ENCODE assay signal across 8 cellular contexts in the genomic region with DNA sequence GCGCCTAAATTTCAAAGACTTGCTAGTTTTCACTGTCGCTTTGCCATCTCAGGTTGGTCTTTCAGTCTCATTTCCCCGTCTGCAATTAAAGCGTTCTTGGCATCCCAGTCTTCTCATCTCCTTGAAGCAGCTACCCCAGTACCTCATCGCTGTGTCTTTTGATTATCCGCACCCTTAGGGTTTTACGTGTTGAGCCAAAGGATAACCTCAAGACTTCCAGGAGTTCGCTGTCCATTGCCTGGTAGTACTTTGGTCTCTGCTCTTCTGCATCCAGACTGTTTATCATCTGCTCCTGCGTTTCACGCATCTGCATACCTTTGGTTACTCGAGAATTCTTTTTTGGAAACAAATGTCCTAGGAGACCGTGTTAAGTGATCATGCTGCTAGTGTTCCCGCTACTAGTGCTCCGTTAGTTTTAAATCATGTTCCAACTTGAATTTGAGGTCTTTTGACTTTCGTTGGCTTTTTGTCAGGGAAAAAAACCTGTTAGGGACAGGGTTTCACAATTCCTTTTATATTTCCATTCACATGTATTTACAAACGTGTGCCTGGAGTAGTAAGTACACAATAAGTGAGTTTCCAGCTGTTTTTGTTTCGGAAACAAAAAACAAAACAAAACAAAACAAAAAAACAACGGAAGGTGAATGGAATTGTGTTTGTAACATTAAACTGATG. TPM values are rescaled to one million over a fixed set of nuclear protein-coding genes. Genes with fewer than 3 reads are reported as not detected.
A peak's percentile ranks its signal among the peaks of the same experiment; 100 is the strongest.
DNase-seq lines count a peak whose midpoint lies in the region; ATAC-seq and TF ChIP-seq lines count a peak whose summit lies in the region.

No MANE protein-coding gene starts in this region.

- peak overlapping the region; percentile 91 for H3K4me3 Mint-ChIP-seq in activated CD8-positive, alpha-beta T cell treated with anti-CD3 and anti-CD28 coated beads, Interleukin-2, amount 10 ng/mL, durations not matched to agents 7 days and 5 days
- peak overlapping the region; percentile 92 for H3K4me3 Mint-ChIP-seq in progenitor cell of endocrine pancreas (ENCODE audit: low read depth)

- peaks cover 3 to 59% (median 44%) of the 10 kb centered on the region in 9 donors for H3K4me1 ChIP-seq in heart right ventricle

- H3K9me3 ChIP-seq in heart right ventricle, result no peaks in the 10 kb centered on the region

- 7 to 8% methylated on average over 18 of the region's 18 CpGs for WGBS in heart right ventricle, 2 donors

- no peaks in the 10 kb centered on the region for H3K9me3 Mint-ChIP-seq in activated CD8-positive, alpha-beta T cell treated with anti-CD3 and anti-CD28 coated beads, Interleukin-2, amount 10 ng/mL, durations not matched to agents 7 days and 5 days (ENCODE audit: insufficient read depth)
- no peaks in the 10 kb centered on the region for H3K9me3 Mint-ChIP-seq in progenitor cell of endocrine pancreas (ENCODE audit: low read depth)

- H3K27ac ChIP-seq in heart right ventricle, result peak overlapping the region; percentile 76 to 94 (median 88)

- POLR2A ChIA-PET in activated CD8-positive, alpha-beta T cell treated with anti-CD3 and anti-CD28 coated beads, Interleukin-2, amount 10 ng/mL, durations not matched to agents 7 days and 5 days (lab: Charles Lee), result interaction anchor here (0.6 to 4.6 kb wide), 9 partner anchors 11 to 121 kb away, joined by 3 to 46 read pairs (median 4); a partner anchor contains a TSS

- no peaks in the 10 kb centered on the region for H3K27me3 ChIP-seq in heart right ventricle

- peak overlapping the region; percentile 86 for H3K27ac Mint-ChIP-seq in activated CD8-positive, alpha-beta T cell treated with anti-CD3 and anti-CD28 coated beads, Interleukin-2, amount 10 ng/mL, durations not matched to agents 7 days and 5 days
- peak overlapping the region; percentile 99 for H3K27ac Mint-ChIP-seq in progenitor cell of endocrine pancreas

- H3K27me3 Mint-ChIP-seq in activated CD8-positive, alpha-beta T cell treated with anti-CD3 and anti-CD28 coated beads, Interleukin-2, amount 10 ng/mL, durations not matched to agents 7 days and 5 days (ENCODE audit: low read depth), result no peaks in the 10 kb centered on the region
- H3K27me3 Mint-ChIP-seq in progenitor cell of endocrine pancreas, result no peaks in the 10 kb centered on the region

- DNase-seq in DMS114 treated with DMSO at 0.1 percent for 48 hours (lab: John Stamatoyannopoulos, UW; ENCODE audit: unreplicated experiment) (peak; percentile 18), HK-2 (ENCODE audit: unreplicated experiment) (peak; percentile 16), heart right ventricle (no peak), progenitor cell of endocrine pancreas (ENCODE audit: low spot score, unreplicated experiment) (no peak), SKM-1 treated with dmso at 0.1 percent for 144 hours (lab: John Stamatoyannopoulos, UW; ENCODE audit: unreplicated experiment) (no peak), NOMO-1 treated with dmso at 0.1 percent for 144 hours (lab: John Stamatoyannopoulos, UW; ENCODE audit: unreplicated experiment) (no peak)
- DNase-seq in activated CD8-positive, alpha-beta T cell treated with anti-CD3 and anti-CD28 coated beads, Interleukin-2, amount 10 ng/mL, durations not matched to agents 7 days and 5 days, result no peak

- CTCF ChIA-PET in activated CD8-positive, alpha-beta T cell treated with anti-CD3 and anti-CD28 coated beads, Interleukin-2, amount 10 ng/mL, durations not matched to agents 7 days and 5 days (lab: Charles Lee), result interaction anchor here (1.0 to 3.5 kb wide), 3 partner anchors 9 to 49 kb away, joined by 3 to 14 read pairs (median 4); a partner anchor contains a TSS

- H3K4me3 ChIP-seq in heart right ventricle, result peak overlapping the region; percentile 77 to 96 (median 88)

- peaks cover 0 to 35% (median 18%) of the 10 kb centered on the region in 9 donors for H3K36me3 ChIP-seq in heart right ventricle

- peaks cover 16% of the 10 kb centered on the region for H3K36me3 Mint-ChIP-seq in activated CD8-positive, alpha-beta T cell treated with anti-CD3 and anti-CD28 coated beads, Interleukin-2, amount 10 ng/mL, durations not matched to agents 7 days and 5 days (ENCODE audit: low read depth)
- peaks cover 5% of the 10 kb centered on the region for H3K36me3 Mint-ChIP-seq in progenitor cell of endocrine pancreas (ENCODE audit: insufficient read depth)

- no peak for ATAC-seq in activated CD8-positive, alpha-beta T cell treated with anti-CD3 and anti-CD28 coated beads, Interleukin-2, amount 10 ng/mL, durations not matched to agents 7 days and 5 days
- ATAC-seq in heart right ventricle (peak in 5 of 8 donors; percentile 5 to 35 (median 8)), HG02973 (IDR thresholded peaks at IDR 0.05; ENCODE audit: unreplicated experiment) (no peak)

- TF ChIP-seq CTCF in heart right ventricle (IDR thresholded peaks at IDR 0.05), result no peak
- TF ChIP-seq CTCF in progenitor cell of endocrine pancreas (IDR thresholded peaks at IDR 0.05; ENCODE audit: unreplicated experiment), result no peak

- H3K4me1 Mint-ChIP-seq in activated CD8-positive, alpha-beta T cell treated with anti-CD3 and anti-CD28 coated beads, Interleukin-2, amount 10 ng/mL, durations not matched to agents 7 days and 5 days (ENCODE audit: low read depth), result peaks cover 38% of the 10 kb centered on the region
- H3K4me1 Mint-ChIP-seq in progenitor cell of endocrine pancreas (ENCODE audit: low read depth), result peaks cover 26% of the 10 kb centered on the region

- intact Hi-C loops in heart right ventricle (cut with DNase I), result loop anchor here in 3 of 10 donors (5.0 kb wide), 3 partner anchors 34 to 61 kb away; a partner anchor contains a TSS

RNA-seq across cellular contexts. Expression of a gene that starts 0.9 kb away (rescaled TPM):
- total RNA-seq in activated CD8-positive, alpha-beta T cell treated with anti-CD3 and anti-CD28 coated beads, Interleukin-2, amount 10 ng/mL, durations not matched to agents 7 days and 5 days, result 10 to 100 TPM; 27.8 to 28.0 TPM
- 10 to 100 TPM; 36.9 to 62.3 (median 48.7) TPM for total RNA-seq in heart right ventricle
- polyA plus RNA-seq in heart right ventricle, result 10 to 100 TPM in 1 of 2 donors, 1 to 10 TPM in 1; 9.3 to 11.6 TPM
- 78.9 and 93.6 TPM in 2 replicates for total RNA-seq in progenitor cell of endocrine pancreas

RNA-seq across cellular contexts. Expression of a gene that starts 10.4 kb away (rescaled TPM):
- 1 to 10 TPM; 6.6 to 7.1 TPM for total RNA-seq in activated CD8-positive, alpha-beta T cell treated with anti-CD3 and anti-CD28 coated beads, Interleukin-2, amount 10 ng/mL, durations not matched to agents 7 days and 5 days
- total RNA-seq in heart right ventricle (1 to 10 TPM; 3.0 to 5.5 (median 4.5) TPM), progenitor cell of endocrine pancreas (14.1 and 15.4 TPM in 2 replicates)
- 1 to 10 TPM; 2.0 to 2.2 TPM for polyA plus RNA-seq in heart right ventricle

RNA-seq across cellular contexts. Expression of a gene that starts 28.6 kb away (rescaled TPM):
- total RNA-seq in activated CD8-positive, alpha-beta T cell treated with anti-CD3 and anti-CD28 coated beads, Interleukin-2, amount 10 ng/mL, durations not matched to agents 7 days and 5 days, result 1 to 10 TPM; 9.1 to 9.3 TPM
- 1 to 10 TPM; 4.3 to 7.0 (median 6.0) TPM for total RNA-seq in heart right ventricle
- 1 to 10 TPM; 2.2 to 2.3 TPM for polyA plus RNA-seq in heart right ventricle
- 8.3 and 9.0 TPM in 2 replicates for total RNA-seq in progenitor cell of endocrine pancreas

RNA-seq across cellular contexts. Expression of a gene that starts 36.5 kb away (rescaled TPM):
- 10 to 100 TPM; 40.3 to 43.6 TPM for total RNA-seq in activated CD8-positive, alpha-beta T cell treated with anti-CD3 and anti-CD28 coated beads, Interleukin-2, amount 10 ng/mL, durations not matched to agents 7 days and 5 days
- 10 to 100 TPM; 35.6 to 52.2 (median 43.5) TPM for total RNA-seq in heart right ventricle
- polyA plus RNA-seq in heart right ventricle, result 10 to 100 TPM in 1 of 2 donors, 1 to 10 TPM in 1; 7.1 to 13.0 TPM
- total RNA-seq in progenitor cell of endocrine pancreas, result 61.3 and 68.8 TPM in 2 replicates

Comparison
In these comparisons a context has a peak if more than half of its experiments do, and no peak if none do; other contexts are left out.
1. DNase-seq: peak in DMS114 treated with DMSO at 0.1 percent for 48 hours (single experiment) and HK-2 (single experiment); none in activated CD8-positive, alpha-beta T cell treated with anti-CD3 and anti-CD28 coated beads, Interleukin-2, amount 10 ng/mL, durations not matched to agents 7 days and 5 days (single experiment), heart right ventricle (0 of 2), progenitor cell of endocrine pancreas (single experiment), SKM-1 treated with dmso at 0.1 percent for 144 hours (single experiment) and NOMO-1 treated with dmso at 0.1 percent for 144 hours (single experiment).
2. ATAC-seq: peak in heart right ventricle (5 of 8); none in activated CD8-positive, alpha-beta T cell treated with anti-CD3 and anti-CD28 coated beads, Interleukin-2, amount 10 ng/mL, durations not matched to agents 7 days and 5 days (single experiment) and HG02973 (single experiment).